ENCODE assay signal across 8 cellular contexts in genomic region chr7:75738975-75739795, GRCh38. TPM values are rescaled to one million over a fixed set of nuclear protein-coding genes. Genes with fewer than 3 reads are reported as not detected.
DNase-seq lines count a peak whose midpoint lies in the region; ATAC-seq and TF ChIP-seq lines count a peak whose summit lies in the region.

No MANE protein-coding gene starts in this region.

- DNase-seq in NB4 (ENCODE audit: low read depth) (peak; percentile 100), SK-MEL-5 (ENCODE audit: low read depth, low spot score) (peak; percentile 99), germinal center (ENCODE audit: low spot score) (peak; percentile 100), occipital lobe (lab: John Stamatoyannopoulos, UW) (peak; percentile 99), suprapubic skin (ENCODE audit: low spot score in 2 of 2) (peak; percentile 99 to 100)
- peak; percentile 100 for DNase-seq in activated naive CD4-positive, alpha-beta T cell treated with anti-CD3 and anti-CD28 coated beads, Interleukin-2, amount 10 ng/mL, durations not matched to agents 7 days and 5 days

- peaks cover 20% of the 10 kb centered on the region for H3K4me1 Mint-ChIP-seq in activated naive CD4-positive, alpha-beta T cell treated with anti-CD3 and anti-CD28 coated beads, Interleukin-2, amount 10 ng/mL, durations not matched to agents 7 days and 5 days

- peak overlapping the region; percentile 90 for H3K4me3 Mint-ChIP-seq in activated naive CD4-positive, alpha-beta T cell treated with anti-CD3 and anti-CD28 coated beads, Interleukin-2, amount 10 ng/mL, durations not matched to agents 7 days and 5 days

- TF ChIP-seq EP300 in suprapubic skin (IDR thresholded peaks at IDR 0.05): no peak

- CTCF ChIA-PET in activated naive CD4-positive, alpha-beta T cell treated with anti-CD3 and anti-CD28 coated beads, Interleukin-2, amount 10 ng/mL, durations not matched to agents 7 days and 5 days (lab: Charles Lee): interaction anchor here (0.5 to 0.9 kb wide), 2 partner anchors 23 to 35 kb away, joined by 3 to 4 read pairs; no protein-coding TSS in a partner anchor

- peak overlapping the region; percentile 99 for H3K4me3 ChIP-seq in GM08714 (ENCODE audit: low read length)
- H3K4me3 ChIP-seq in NB4 (ENCODE audit: low read depth, low read length): peak overlapping the region; percentile 74
- peak overlapping the region; percentile 82 for H3K4me3 ChIP-seq in suprapubic skin

- no peaks in the 10 kb centered on the region for H3K9me3 ChIP-seq in suprapubic skin

- H3K4me1 ChIP-seq in suprapubic skin: peaks cover 20% of the 10 kb centered on the region

- peak; percentile 51 for TF ChIP-seq POLR2A in NB4 (IDR thresholded peaks at IDR 0.05; ENCODE audit: extremely low read depth, insufficient read length)
- TF ChIP-seq POLR2A in suprapubic skin (IDR thresholded peaks at IDR 0.05): no peak

- H3K9me3 Mint-ChIP-seq in activated naive CD4-positive, alpha-beta T cell treated with anti-CD3 and anti-CD28 coated beads, Interleukin-2, amount 10 ng/mL, durations not matched to agents 7 days and 5 days: no peaks in the 10 kb centered on the region

- peak; percentile 89 for ATAC-seq in HG02588 (IDR thresholded peaks at IDR 0.05; ENCODE audit: unreplicated experiment)

- peak overlapping the region; percentile 93 for H3K27ac Mint-ChIP-seq in activated naive CD4-positive, alpha-beta T cell treated with anti-CD3 and anti-CD28 coated beads, Interleukin-2, amount 10 ng/mL, durations not matched to agents 7 days and 5 days

- H3K27me3 ChIP-seq in suprapubic skin: no peaks in the 10 kb centered on the region

- in situ Hi-C loops in SK-MEL-5 (cut with HindIII; ENCODE audit: low pct_unique_long_range_greater_than_20kb, low sequenced_read_pairs): no loop called here

- no peaks in the 10 kb centered on the region for H3K36me3 ChIP-seq in suprapubic skin

- peaks cover 74% of the 10 kb centered on the region for H3K27me3 Mint-ChIP-seq in activated naive CD4-positive, alpha-beta T cell treated with anti-CD3 and anti-CD28 coated beads, Interleukin-2, amount 10 ng/mL, durations not matched to agents 7 days and 5 days

- WGBS in suprapubic skin: 0% methylated on average over 8 of the region's 89 CpGs

- TF ChIP-seq CTCF in NB4 (IDR thresholded peaks at IDR 0.05; ENCODE audit: low read depth, low read length) (no peak), suprapubic skin (IDR thresholded peaks at IDR 0.05) (no peak)

- H3K36me3 Mint-ChIP-seq in activated naive CD4-positive, alpha-beta T cell treated with anti-CD3 and anti-CD28 coated beads, Interleukin-2, amount 10 ng/mL, durations not matched to agents 7 days and 5 days: peaks cover 2% of the 10 kb centered on the region

- peak overlapping the region; percentile 65 for H3K27ac ChIP-seq in suprapubic skin

RNA-seq across cellular contexts. Expression of gene HIP1, which starts 0.4 kb away (rescaled TPM):
- total RNA-seq in SK-MEL-5 (2014; rRNA removed; shearing (Covaris generic)): 44.5 and 52.1 TPM in 2 replicates
- polyA plus RNA-seq in SK-MEL-5 (2015; cell fraction: cytosol; rRNA removed): 49.1 and 81.2 TPM in 2 replicates
- 22.2 and 27.0 TPM in 2 replicates for polyA plus RNA-seq in SK-MEL-5 (2015; cell fraction: nucleus; rRNA removed)
- total RNA-seq in occipital lobe (16.5 TPM), suprapubic skin (10 to 100 TPM; 16.0 to 29.4 (median 22.3) TPM)

RNA-seq across cellular contexts. Expression of gene CCL26, which starts 32.8 kb away (rescaled TPM):
- total RNA-seq in SK-MEL-5 (2014; rRNA removed; shearing (Covaris generic)): not detected in 2 replicates
- not detected in 2 replicates for polyA plus RNA-seq in SK-MEL-5 (2015; cell fraction: cytosol; rRNA removed)
- polyA plus RNA-seq in SK-MEL-5 (2015; cell fraction: nucleus; rRNA removed): not detected in 2 replicates
- total RNA-seq in occipital lobe: not detected
- total RNA-seq in suprapubic skin: not detected

Comparison
In these comparisons a context has a peak if more than half of its experiments do, and no peak if none do; other contexts are left out.
1. Peak in every context shown above with its lines: DNase-seq, ATAC-seq, H3K4me3 ChIP-seq and H3K27ac ChIP-seq.